13 cellular contexts compared by ENCODE assay signal in genomic region chr2:55155764-55156221, GRCh38.
DNase-seq lines count a peak whose midpoint lies in the region; ATAC-seq and TF ChIP-seq lines count a peak whose summit lies in the region.
"Had no signal": no experiment of that assay in that cellular context is flagged by ENCODE, and none has a peak within 500 bp of the region (broad histone marks: within the 10 kb centered on the region; RNA-seq: fewer than 3 reads in every experiment).

No MANE protein-coding gene starts in this region.

- H3K36me3 ChIP-seq in Loucy (ENCODE audit: insufficient read depth, low read length) (no peaks in the 10 kb centered on the region), A673 (ENCODE audit: insufficient read depth, low read length, poor library complexity, severe bottlenecking) (no peaks in the 10 kb centered on the region)

- no peaks in the 10 kb centered on the region for H4K20me1 ChIP-seq in Loucy (ENCODE audit: insufficient read depth, low read length, poor library complexity, severe bottlenecking)

- H3K9me3 Mint-ChIP-seq in neural crest cell, result no peaks in the 10 kb centered on the region
- H3K9me3 Mint-ChIP-seq: activated T-cell treated with anti-CD3 and anti-CD28 coated beads, Interleukin-2, amount 50 U/mL, for 72 hours; dendritic cell treated with granulocyte-macrophage colony-stimulating factor and Interleukin-4, amounts not matched to agents 40 ng/mL and 50 ng/mL, for 4 days had no signal

- no peaks in the 10 kb centered on the region for H3K9me2 ChIP-seq in Loucy (replicated peaks; ENCODE audit: low read depth, low read length)

- H3K9me3 ChIP-seq in Loucy (ENCODE audit: insufficient read depth, low read depth, low read length) (no peaks in the 10 kb centered on the region), A673 (ENCODE audit: low read depth, low read length, poor library complexity, severe bottlenecking) (no peaks in the 10 kb centered on the region)

- H3K4me3 ChIP-seq in Loucy (ENCODE audit: low read length, poor library complexity, severe bottlenecking) (no peak overlapping the region), A673 (ENCODE audit: low read depth, low read length, poor library complexity, severe bottlenecking) (no peak overlapping the region)

- H3K4me1 Mint-ChIP-seq in neural crest cell, result peaks cover 41% of the 10 kb centered on the region

- no peaks in the 10 kb centered on the region for H3K79me2 ChIP-seq in Loucy (ENCODE audit: insufficient read depth, low read length)

- no peak overlapping the region for H3K27ac ChIP-seq in A673 (ENCODE audit: low read depth, low read length, poor library complexity, severe bottlenecking)

- no TSS peak for BruUV-seq in A673 (replicated peaks; lab: Mats Ljungman, UMichigan)

- intact Hi-C loops in A673 (cut with micrococcal nuclease; ENCODE audit: unreplicated experiment), result no loop called here

- no peak overlapping the region for H3K4me3 Mint-ChIP-seq in neural crest cell
- H3K4me3 Mint-ChIP-seq: activated T-cell treated with anti-CD3 and anti-CD28 coated beads, Interleukin-2, amount 50 U/mL, for 72 hours; dendritic cell treated with granulocyte-macrophage colony-stimulating factor and Interleukin-4, amounts not matched to agents 40 ng/mL and 50 ng/mL, for 4 days had no signal

- H3K4me1 ChIP-seq in Loucy (ENCODE audit: insufficient read depth, low read length, poor library complexity, severe bottlenecking) (peaks cover 17% of the 10 kb centered on the region), A673 (ENCODE audit: insufficient read depth, low read length, poor library complexity, severe bottlenecking) (peaks cover 9% of the 10 kb centered on the region)

- H3K27me3 ChIP-seq in Loucy (ENCODE audit: insufficient read depth, low read length, poor library complexity, severe bottlenecking), result no peaks in the 10 kb centered on the region
- no peaks in the 10 kb centered on the region for H3K27me3 ChIP-seq in A673 (replicated peaks; ENCODE audit: insufficient read depth, low read depth, low read length, poor library complexity)

- no peaks in the 10 kb centered on the region for H3K36me3 Mint-ChIP-seq in neural crest cell (ENCODE audit: low read depth)

- H3F3A ChIP-seq in Loucy (ENCODE audit: low read depth), result no peaks in the 10 kb centered on the region

- H3K4me2 ChIP-seq in Loucy (ENCODE audit: low read depth, low read length, poor library complexity, severe bottlenecking), result no peak overlapping the region

- peak overlapping the region; percentile 35; the same call in 1 of the 2 replicates for H2AFZ ChIP-seq in Loucy (ENCODE audit: low read length)

- no peak for ATAC-seq in HG03520 (IDR thresholded peaks at IDR 0.05; ENCODE audit: unreplicated experiment)
- ATAC-seq: activated T-cell treated with anti-CD3 and anti-CD28 coated beads, Interleukin-2, amount 50 U/mL, for 72 hours had no signal

- no peaks in the 10 kb centered on the region for H3K27me3 Mint-ChIP-seq in neural crest cell (ENCODE audit: low read depth)
- H3K27me3 Mint-ChIP-seq: dendritic cell treated with granulocyte-macrophage colony-stimulating factor and Interleukin-4, amounts not matched to agents 40 ng/mL and 50 ng/mL, for 4 days had no signal

- H3K9ac ChIP-seq in Loucy (ENCODE audit: low read depth, low read length, poor library complexity, severe bottlenecking), result no peak overlapping the region

- TF ChIP-seq CTCF in Loucy (conservative IDR thresholded peaks at IDR 0.05; ENCODE audit: low read length) (no peak), neural crest cell (conservative IDR thresholded peaks at IDR 0.05) (no peak), A673 (conservative IDR thresholded peaks at IDR 0.05; ENCODE audit: low read depth, low read length) (no peak)

- peak; percentile 48 for DNase-seq in A172 (ENCODE audit: low spot score)
- peak; percentile 66 for DNase-seq in dedifferentiated amniotic fluid mesenchymal stem cell (ENCODE audit: extremely low spot score)
- DNase-seq in neural crest cell (ENCODE audit: low read depth, low spot score), result no peak
- DNase-seq in GOT3 (lab: John Stamatoyannopoulos, UW), result no peak
- no peak for DNase-seq in A673 (ENCODE audit: low spot score)
- no peak for DNase-seq in activated effector memory CD4-positive, alpha-beta T cell treated with Interleukin-2 at 50 U/mL for 16 hours
- DNase-seq: activated T-cell treated with anti-CD3 and anti-CD28 coated beads, Interleukin-2, amount 50 U/mL, for 72 hours; AML-193; NCI-H1436; stimulated activated naive CD4-positive, alpha-beta T cell had no signal

- CTCF ChIA-PET in A673 (lab: Charles Lee), result no interaction called here

- H3K27ac Mint-ChIP-seq in neural crest cell (ENCODE audit: unreplicated experiment), result peak overlapping the region; percentile 53
- H3K27ac Mint-ChIP-seq: activated T-cell treated with anti-CD3 and anti-CD28 coated beads, Interleukin-2, amount 50 U/mL, for 72 hours; dendritic cell treated with granulocyte-macrophage colony-stimulating factor and Interleukin-4, amounts not matched to agents 40 ng/mL and 50 ng/mL, for 4 days had no signal

- POLR2A ChIA-PET in A673 (lab: Charles Lee; ENCODE audit: low non-redundant PET), result interaction anchor here (0.5 kb wide), 1 partner anchor 246 kb away, joined by 7 read pairs; no protein-coding TSS in a partner anchor

Comparison
In these comparisons a context has a peak if more than half of its experiments do, and no peak if none do; other contexts are left out.
1. DNase-seq: peak in A172 (single experiment) and dedifferentiated amniotic fluid mesenchymal stem cell (single experiment); none in neural crest cell (single experiment), GOT3 (single experiment), A673 (single experiment) and activated effector memory CD4-positive, alpha-beta T cell treated with Interleukin-2 at 50 U/mL for 16 hours (single experiment).